Comparison of ENCODE assay signal across 16 cellular contexts in genomic region chrX:63475200-63475599, GRCh38.
"Had no signal": no experiment of that assay in that cellular context is flagged by ENCODE, and none has a peak within 500 bp of the region (broad histone marks: within the 10 kb centered on the region; RNA-seq: fewer than 3 reads in every experiment).

No MANE protein-coding gene starts in this region.

- H3K27ac ChIP-seq: adrenal gland, brain microvascular endothelial cell, esophagus muscularis mucosa, foreskin keratinocyte, ovary, upper lobe of left lung had no signal

- ATAC-seq: foreskin keratinocyte, left cardiac atrium, T-helper 17 cell had no signal

- H3K4me3 ChIP-seq: adrenal gland, esophagus muscularis mucosa, ovary, upper lobe of left lung had no signal

- DNase-seq: activated CD4-positive, alpha-beta T cell treated with anti-CD3 and anti-CD28 coated beads, Interleukin-2, amount 50 U/mL, for 1 hour; activated naive CD4-positive, alpha-beta T cell treated with anti-CD3 and anti-CD28 coated beads, Interleukin-2, amount 50 U/mL, for 16 hours; activated T-cell treated with anti-CD3 and anti-CD28 coated beads for 4 hours; adrenal gland; brain microvascular endothelial cell; cerebellar nuclear complex; dermis blood vessel endothelial cell; immature natural killer cell; left cardiac atrium; ovary; stimulated activated CD4-positive, alpha-beta T cell treated with anti-CD3 and anti-CD28 coated beads, Interleukin-12 subunit alpha, Interleukin-12 subunit beta, amount 100 ng/mL, for 4 hours; stimulated activated naive CD4-positive, alpha-beta T cell; T-helper 17 cell; upper lobe of left lung had no signal

- H3K36me3 ChIP-seq: adrenal gland, brain microvascular endothelial cell, ovary, upper lobe of left lung had no signal

- H3K4me1 ChIP-seq: adrenal gland, esophagus muscularis mucosa, foreskin keratinocyte, upper lobe of left lung had no signal
